In the genomic region with DNA sequence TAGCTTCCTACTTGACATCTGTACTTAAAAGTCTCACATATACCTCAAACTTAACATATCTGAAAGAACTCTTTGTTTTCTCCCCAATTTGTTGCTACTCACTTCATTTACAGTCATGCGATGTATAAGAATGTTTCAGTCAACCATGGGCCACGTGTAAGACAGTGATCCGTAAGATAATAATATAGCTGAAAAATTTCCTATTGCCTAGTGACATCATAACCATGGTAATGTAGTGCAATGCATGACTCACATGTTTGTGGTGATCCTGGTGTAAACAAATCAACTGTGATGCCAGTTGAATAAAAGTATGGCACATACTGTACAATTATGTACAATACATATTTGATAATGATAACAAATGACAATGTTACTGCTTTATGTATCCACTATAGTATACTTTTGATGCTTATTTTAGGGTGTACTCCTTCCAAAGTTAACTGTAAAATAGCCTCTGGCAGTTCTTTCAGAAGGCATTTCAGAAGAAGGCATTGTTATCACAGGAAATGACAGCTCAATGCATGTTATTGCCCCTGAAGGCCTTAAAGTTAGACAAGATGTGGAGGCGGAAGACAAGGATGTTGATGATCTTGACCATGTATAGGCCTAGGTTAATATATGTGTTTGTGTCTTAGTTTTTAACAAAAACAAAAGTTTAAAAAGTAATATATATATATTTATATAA, we compare ENCODE assay signal across 15 cellular contexts.
DNase-seq lines count a peak whose midpoint lies in the region; ATAC-seq and TF ChIP-seq lines count a peak whose summit lies in the region.
"Had no signal": no experiment of that assay in that cellular context is flagged by ENCODE, and none has a peak within 500 bp of the region (broad histone marks: within the 10 kb centered on the region; RNA-seq: fewer than 3 reads in every experiment).

No MANE protein-coding gene starts in this region.

- in situ Hi-C loops in SK-MEL-5 (cut with HindIII; ENCODE audit: low pct_unique_long_range_greater_than_20kb, low sequenced_read_pairs) = no loop called here

- H3K4me2 ChIP-seq in hepatocyte = no peak overlapping the region
- H3K4me2 ChIP-seq: BLaER1 had no signal

- H3K27ac ChIP-seq in right cardiac atrium (ENCODE audit: low read length) (no peak overlapping the region), hepatocyte (no peak overlapping the region)
- H3K27ac ChIP-seq: BLaER1, C4-2B had no signal

- H3K9me2 ChIP-seq in hepatocyte (replicated peaks; ENCODE audit: insufficient read depth) = no peaks in the 10 kb centered on the region

- 75% methylated on average over 4 of the region's 4 CpGs for WGBS in right cardiac atrium
- 89% methylated on average over 4 of the region's 4 CpGs for WGBS in hepatocyte (ENCODE audit: low lambda C conversion rate, missing lambda C conversion rate)

- H3K27me3 ChIP-seq in right cardiac atrium (ENCODE audit: control insufficient read depth, insufficient read depth) = no peaks in the 10 kb centered on the region
- no peaks in the 10 kb centered on the region for H3K27me3 ChIP-seq in hepatocyte
- H3K27me3 ChIP-seq: BLaER1 had no signal

- H3K4me1 ChIP-seq in right cardiac atrium (ENCODE audit: control insufficient read depth, insufficient read depth, low read length) (no peaks in the 10 kb centered on the region), hepatocyte (ENCODE audit: insufficient read depth) (no peaks in the 10 kb centered on the region)
- H3K4me1 ChIP-seq: BLaER1 had no signal

- TF ChIP-seq CTCF in hepatocyte (IDR thresholded peaks at IDR 0.05; ENCODE audit: poor library complexity) = no peak

- intact Hi-C loops in right cardiac atrium (cut with DNase I) = no loop called here

- H3K9me3 ChIP-seq in right cardiac atrium (ENCODE audit: control insufficient read depth, low read length) = no peaks in the 10 kb centered on the region
- H3K9me3 ChIP-seq in hepatocyte (ENCODE audit: low read depth) = no peaks in the 10 kb centered on the region
- H3K9me3 ChIP-seq: BLaER1 had no signal

- no peaks in the 10 kb centered on the region for H3K79me2 ChIP-seq in hepatocyte

- no peak overlapping the region for H2AFZ ChIP-seq in hepatocyte

- H3K36me3 ChIP-seq in hepatocyte (replicated peaks; ENCODE audit: insufficient read depth, low read depth) = no peaks in the 10 kb centered on the region
- H3K36me3 ChIP-seq: BLaER1 had no signal

- H3K4me3 ChIP-seq in right cardiac atrium (ENCODE audit: low read length) = no peak overlapping the region
- no peak overlapping the region for H3K4me3 ChIP-seq in hepatocyte
- H3K4me3 ChIP-seq: BLaER1 had no signal

- H4K20me1 ChIP-seq in hepatocyte (ENCODE audit: insufficient read depth, poor library complexity, severe bottlenecking) = no peaks in the 10 kb centered on the region
- H4K20me1 ChIP-seq: BLaER1 had no signal

- DNase-seq in COLO829 (ENCODE audit: low spot score) = peak; percentile 8
- DNase-seq in SK-MEL-5 (ENCODE audit: low read depth, low spot score) = peak; percentile 97
- DNase-seq in foreskin melanocyte = peak; percentile 98
- no peak for DNase-seq in right cardiac atrium
- no peak for DNase-seq in hepatocyte (ENCODE audit: low spot score)
- DNase-seq in NCI-H69 (lab: John Stamatoyannopoulos, UW) = no peak
- DNase-seq: CD4-positive, CD25-positive, alpha-beta regulatory T cell; CD8-positive, alpha-beta T cell; DMS 273 treated with DMSO at 0.1 percent for 48 hours; DND-41; GOT3; H7; HCEC 1CT had no signal

- no peak for ATAC-seq in right cardiac atrium
- ATAC-seq: CD8-positive, alpha-beta T cell had no signal

Comparison
In these comparisons a context has a peak if more than half of its experiments do, and no peak if none do; other contexts are left out.
1. DNase-seq: peak in COLO829 (single experiment), SK-MEL-5 (single experiment) and foreskin melanocyte (single experiment); none in right cardiac atrium (0 of 3), hepatocyte (single experiment) and NCI-H69 (single experiment).